17 cellular contexts compared by ENCODE assay signal in genomic region chr17:37605081-37605480, GRCh38. TPM values are rescaled to one million over a fixed set of nuclear protein-coding genes. Genes with fewer than 3 reads are reported as not detected.
DNase-seq lines count a peak whose midpoint lies in the region; ATAC-seq and TF ChIP-seq lines count a peak whose summit lies in the region.
"Had no signal": no experiment of that assay in that cellular context is flagged by ENCODE, and none has a peak within 500 bp of the region (broad histone marks: within the 10 kb centered on the region; RNA-seq: fewer than 3 reads in every experiment).

No MANE protein-coding gene starts in this region.

- no peak for DNase-seq in activated CD4-positive, alpha-beta T cell treated with anti-CD3 and anti-CD28 coated beads, Interleukin-2, amount 10 ng/mL, durations not matched to agents 24 days and 14 days
- no peak for DNase-seq in activated CD4-positive, alpha-beta T cell treated with anti-CD3 and anti-CD28 coated beads for 4 hours
- no peak for DNase-seq in activated naive CD8-positive, alpha-beta T cell treated with anti-CD3 and anti-CD28 coated beads, Interleukin-2, amount 50 U/mL, for 24 hours
- DNase-seq in GM03348 (ENCODE audit: low spot score) (no peak), NCI-H69 (lab: John Stamatoyannopoulos, UW) (no peak)
- DNase-seq: body of pancreas, hippocampal formation, NCI-H2081, NCI-H748 treated with DMSO at 0.1 percent for 48 hours, nucleus accumbens, trophoblast cell had no signal

- H3K4me3 Mint-ChIP-seq in activated CD4-positive, alpha-beta T cell treated with anti-CD3 and anti-CD28 coated beads, Interleukin-2, amount 10 ng/mL, durations not matched to agents 24 days and 14 days: peak overlapping the region; percentile 86
- peak overlapping the region; percentile 92 for H3K4me3 Mint-ChIP-seq in activated naive CD8-positive, alpha-beta T cell treated with anti-CD3 and anti-CD28 coated beads, Interleukin-2, amount 50 U/mL, for 24 hours
- H3K4me3 Mint-ChIP-seq: dendritic cell treated with granulocyte-macrophage colony-stimulating factor and Interleukin-4, amounts not matched to agents 40 ng/mL and 50 ng/mL, for 4 days; WTC11 had no signal

- peaks cover 28% of the 10 kb centered on the region for H3F3A ChIP-seq in Loucy (ENCODE audit: low read depth)

- no peaks in the 10 kb centered on the region for H3K27me3 Mint-ChIP-seq in activated CD4-positive, alpha-beta T cell treated with anti-CD3 and anti-CD28 coated beads, Interleukin-2, amount 10 ng/mL, durations not matched to agents 24 days and 14 days
- H3K27me3 Mint-ChIP-seq in activated naive CD8-positive, alpha-beta T cell treated with anti-CD3 and anti-CD28 coated beads, Interleukin-2, amount 50 U/mL, for 24 hours: no peaks in the 10 kb centered on the region
- H3K27me3 Mint-ChIP-seq: dendritic cell treated with granulocyte-macrophage colony-stimulating factor and Interleukin-4, amounts not matched to agents 40 ng/mL and 50 ng/mL, for 4 days had no signal

- H3K9me3 ChIP-seq in Loucy (ENCODE audit: insufficient read depth, low read depth, low read length) (peaks cover 6% of the 10 kb centered on the region), neutrophil (no peaks in the 10 kb centered on the region)
- H3K9me3 ChIP-seq: body of pancreas, esophagus muscularis mucosa had no signal

- peak overlapping the region; percentile 86 for H3K4me2 ChIP-seq in Loucy (ENCODE audit: low read depth, low read length, poor library complexity, severe bottlenecking)

- ATAC-seq in activated naive CD8-positive, alpha-beta T cell treated with anti-CD3 and anti-CD28 coated beads, Interleukin-2, amount 50 U/mL, for 24 hours: no peak
- ATAC-seq in GM21723 (IDR thresholded peaks at IDR 0.05; ENCODE audit: unreplicated experiment): no peak
- ATAC-seq: body of pancreas, WTC11 had no signal

- peaks cover 75% of the 10 kb centered on the region for H3K79me2 ChIP-seq in Loucy (ENCODE audit: insufficient read depth, low read length)

- H3K36me3 Mint-ChIP-seq in activated CD4-positive, alpha-beta T cell treated with anti-CD3 and anti-CD28 coated beads, Interleukin-2, amount 10 ng/mL, durations not matched to agents 24 days and 14 days (ENCODE audit: low read depth): peaks cover 29% of the 10 kb centered on the region
- peaks cover 21% of the 10 kb centered on the region for H3K36me3 Mint-ChIP-seq in activated naive CD8-positive, alpha-beta T cell treated with anti-CD3 and anti-CD28 coated beads, Interleukin-2, amount 50 U/mL, for 24 hours (ENCODE audit: low read depth)

- TF ChIP-seq CTCF in Loucy (conservative IDR thresholded peaks at IDR 0.05; ENCODE audit: low read length): no peak
- TF ChIP-seq CTCF in neutrophil (IDR thresholded peaks at IDR 0.05): no peak

- H3K4me3 ChIP-seq in Loucy (ENCODE audit: low read length, poor library complexity, severe bottlenecking): peak overlapping the region; percentile 94
- no peak overlapping the region for H3K4me3 ChIP-seq in neutrophil (ENCODE audit: low read depth in 1 of 2, low read length in 1 of 2)
- H3K4me3 ChIP-seq: body of pancreas, esophagus muscularis mucosa had no signal

- intact Hi-C loops in activated CD4-positive, alpha-beta T cell treated with anti-CD3 and anti-CD28 coated beads, Interleukin-2, amount 10 ng/mL, durations not matched to agents 24 days and 14 days (cut with micrococcal nuclease): loop anchor here (5.0 to 10.0 kb wide), 3 partner anchors 170 to 212 kb away; partner anchors contain the start of genes ACACA and TADA2A

- no peaks in the 10 kb centered on the region for H3K9me2 ChIP-seq in Loucy (replicated peaks; ENCODE audit: low read depth, low read length)

- no peaks in the 10 kb centered on the region for H3K27me3 ChIP-seq in Loucy (ENCODE audit: insufficient read depth, low read length, poor library complexity, severe bottlenecking)
- no peaks in the 10 kb centered on the region for H3K27me3 ChIP-seq in neutrophil
- H3K27me3 ChIP-seq: body of pancreas, esophagus muscularis mucosa had no signal

- no peak overlapping the region for H2AFZ ChIP-seq in Loucy (ENCODE audit: low read length)

- H4K20me1 ChIP-seq in Loucy (ENCODE audit: insufficient read depth, low read length, poor library complexity, severe bottlenecking): peaks cover 52% of the 10 kb centered on the region

- peak overlapping the region; percentile 91 for H3K27ac Mint-ChIP-seq in activated CD4-positive, alpha-beta T cell treated with anti-CD3 and anti-CD28 coated beads, Interleukin-2, amount 10 ng/mL, durations not matched to agents 24 days and 14 days
- H3K27ac Mint-ChIP-seq in activated naive CD8-positive, alpha-beta T cell treated with anti-CD3 and anti-CD28 coated beads, Interleukin-2, amount 50 U/mL, for 24 hours: peak overlapping the region; percentile 95

- H3K36me3 ChIP-seq in Loucy (ENCODE audit: insufficient read depth, low read length) (no peaks in the 10 kb centered on the region), neutrophil (peaks cover 8% of the 10 kb centered on the region)

- H3K9me3 Mint-ChIP-seq in activated CD4-positive, alpha-beta T cell treated with anti-CD3 and anti-CD28 coated beads, Interleukin-2, amount 10 ng/mL, durations not matched to agents 24 days and 14 days: no peaks in the 10 kb centered on the region
- no peaks in the 10 kb centered on the region for H3K9me3 Mint-ChIP-seq in activated naive CD8-positive, alpha-beta T cell treated with anti-CD3 and anti-CD28 coated beads, Interleukin-2, amount 50 U/mL, for 24 hours
- H3K9me3 Mint-ChIP-seq: dendritic cell treated with granulocyte-macrophage colony-stimulating factor and Interleukin-4, amounts not matched to agents 40 ng/mL and 50 ng/mL, for 4 days; WTC11 had no signal

- H3K4me1 Mint-ChIP-seq in activated CD4-positive, alpha-beta T cell treated with anti-CD3 and anti-CD28 coated beads, Interleukin-2, amount 10 ng/mL, durations not matched to agents 24 days and 14 days: peaks cover 55% of the 10 kb centered on the region
- peaks cover 62% of the 10 kb centered on the region for H3K4me1 Mint-ChIP-seq in activated naive CD8-positive, alpha-beta T cell treated with anti-CD3 and anti-CD28 coated beads, Interleukin-2, amount 50 U/mL, for 24 hours

- H3K4me1 ChIP-seq in Loucy (ENCODE audit: insufficient read depth, low read length, poor library complexity, severe bottlenecking) (peaks cover 44% of the 10 kb centered on the region), neutrophil (ENCODE audit: control insufficient read depth in 1 of 2, insufficient read depth in 1 of 2, low read depth in 1 of 2, low read length in 1 of 2) (peaks cover 39 to 41% of the 10 kb centered on the region in 2 experiments)

- H3K9ac ChIP-seq in Loucy (ENCODE audit: low read depth, low read length, poor library complexity, severe bottlenecking): peak overlapping the region; percentile 62

- H3K27ac ChIP-seq in neutrophil: peak overlapping the region; percentile 76
- H3K27ac ChIP-seq: body of pancreas, esophagus muscularis mucosa had no signal

RNA-seq across cellular contexts. Expression of gene SYNRG, which starts 4.1 kb away (rescaled TPM):
- 44.1 and 45.3 TPM in 2 replicates for total RNA-seq in activated CD4-positive, alpha-beta T cell treated with anti-CD3 and anti-CD28 coated beads, Interleukin-2, amount 10 ng/mL, durations not matched to agents 24 days and 14 days

RNA-seq across cellular contexts. Expression of gene DDX52, which starts 38.2 kb away (rescaled TPM):
- total RNA-seq in activated CD4-positive, alpha-beta T cell treated with anti-CD3 and anti-CD28 coated beads, Interleukin-2, amount 10 ng/mL, durations not matched to agents 24 days and 14 days: 46.6 and 50.0 TPM in 2 replicates
